In genomic region chr11:104337273-104337672, GRCh38 we compare ENCODE assay signal across 28 cellular contexts.
DNase-seq lines count a peak whose midpoint lies in the region; ATAC-seq and TF ChIP-seq lines count a peak whose summit lies in the region.
"Had no signal": no experiment of that assay in that cellular context is flagged by ENCODE, and none has a peak within 500 bp of the region (broad histone marks: within the 10 kb centered on the region; RNA-seq: fewer than 3 reads in every experiment).

No MANE protein-coding gene starts in this region.

- intact Hi-C loops in psoas muscle (cut with DNase I), result no loop called here

- no peak overlapping the region for H3K4me3 Mint-ChIP-seq in neural progenitor cell
- H3K4me3 Mint-ChIP-seq: activated CD4-positive, alpha-beta T cell treated with anti-CD3 and anti-CD28 coated beads for 36 hours; activated naive CD8-positive, alpha-beta T cell treated with anti-CD3 and anti-CD28 coated beads, Interleukin-2, amount 50 U/mL, for 24 hours; CD14-positive monocyte; mesothelial cell of epicardium; naive thymus-derived CD8-positive, alpha-beta T cell; T-helper 17 cell; type B pancreatic cell had no signal

- H3K36me3 ChIP-seq in psoas muscle (ENCODE audit: insufficient read depth in 1 of 2, low read depth in 1 of 2) (no peaks in the 10 kb centered on the region), neural progenitor cell (no peaks in the 10 kb centered on the region), mesendoderm (ENCODE audit: control insufficient read depth, insufficient read depth, low read length) (no peaks in the 10 kb centered on the region), MG63 (no peaks in the 10 kb centered on the region)

- no peaks in the 10 kb centered on the region for H4K20me1 ChIP-seq in neural progenitor cell (ENCODE audit: low read depth)

- H3K4me1 ChIP-seq in psoas muscle (no peaks in the 10 kb centered on the region), neural progenitor cell (no peaks in the 10 kb centered on the region), mesendoderm (ENCODE audit: control insufficient read depth, low read depth, low read length) (no peaks in the 10 kb centered on the region)
- H3K4me1 ChIP-seq: body of pancreas had no signal

- no peaks in the 10 kb centered on the region for H3F3A ChIP-seq in neural progenitor cell (ENCODE audit: low read depth)

- H3K18ac ChIP-seq in mesendoderm (ENCODE audit: low read length), result no peak overlapping the region

- TF ChIP-seq CTCF in psoas muscle (IDR thresholded peaks at IDR 0.05) (no peak), neural progenitor cell (IDR thresholded peaks at IDR 0.05) (no peak)

- no peak overlapping the region for H2BK15ac ChIP-seq in mesendoderm (replicated peaks; ENCODE audit: low read depth)

- H3K4ac ChIP-seq in mesendoderm (ENCODE audit: low read depth, low read length), result no peak overlapping the region

- H2AFZ ChIP-seq in neural progenitor cell (replicated peaks), result no peak overlapping the region
- H2AFZ ChIP-seq: hepatocyte had no signal

- H3K9me3 ChIP-seq in psoas muscle, result no peaks in the 10 kb centered on the region
- no peaks in the 10 kb centered on the region for H3K9me3 ChIP-seq in neural progenitor cell (ENCODE audit: low read depth)
- H3K9me3 ChIP-seq in MG63, result no peaks in the 10 kb centered on the region
- H3K9me3 ChIP-seq: body of pancreas had no signal

- H2AK5ac ChIP-seq in mesendoderm (ENCODE audit: low read length), result no peak overlapping the region

- no peak overlapping the region for H2BK5ac ChIP-seq in mesendoderm (ENCODE audit: low read length)

- no peak overlapping the region for H4K8ac ChIP-seq in mesendoderm (ENCODE audit: low read depth, low read length)

- no peak overlapping the region for H3K4me2 ChIP-seq in neural progenitor cell
- H3K4me2 ChIP-seq in mesendoderm (ENCODE audit: low read length), result no peak overlapping the region
- H3K4me2 ChIP-seq: hepatocyte had no signal

- no peaks in the 10 kb centered on the region for H3K36me3 Mint-ChIP-seq in neural progenitor cell
- H3K36me3 Mint-ChIP-seq: CD14-positive monocyte; mesothelial cell of epicardium; naive thymus-derived CD8-positive, alpha-beta T cell; type B pancreatic cell had no signal

- no peak overlapping the region for H3K4me3 ChIP-seq in psoas muscle
- no peak overlapping the region for H3K4me3 ChIP-seq in neural progenitor cell
- H3K4me3 ChIP-seq in mesendoderm (ENCODE audit: low read length), result no peak overlapping the region
- no peak overlapping the region for H3K4me3 ChIP-seq in MG63
- H3K4me3 ChIP-seq: body of pancreas, hepatocyte had no signal

- no peak overlapping the region for H2BK120ac ChIP-seq in mesendoderm (ENCODE audit: low read depth, low read length)

- H3K4me1 Mint-ChIP-seq in neural progenitor cell, result peaks cover 4% of the 10 kb centered on the region
- H3K4me1 Mint-ChIP-seq: activated CD4-positive, alpha-beta T cell treated with anti-CD3 and anti-CD28 coated beads for 36 hours; activated naive CD8-positive, alpha-beta T cell treated with anti-CD3 and anti-CD28 coated beads, Interleukin-2, amount 50 U/mL, for 24 hours; CD14-positive monocyte; T-helper 17 cell had no signal

- no peak overlapping the region for H3K27ac Mint-ChIP-seq in neural progenitor cell
- H3K27ac Mint-ChIP-seq: activated CD4-positive, alpha-beta T cell treated with anti-CD3 and anti-CD28 coated beads for 36 hours; activated naive CD8-positive, alpha-beta T cell treated with anti-CD3 and anti-CD28 coated beads, Interleukin-2, amount 50 U/mL, for 24 hours; CD14-positive monocyte; mesothelial cell of epicardium; naive thymus-derived CD8-positive, alpha-beta T cell; T-helper 17 cell; type B pancreatic cell had no signal

- H3K27ac ChIP-seq in psoas muscle (no peak overlapping the region), neural progenitor cell (no peak overlapping the region), mesendoderm (ENCODE audit: low read depth, low read length) (no peak overlapping the region)
- H3K27ac ChIP-seq: body of pancreas, hepatocyte had no signal

- no peak overlapping the region for H3K23ac ChIP-seq in mesendoderm (ENCODE audit: low read length)

- H3K9ac ChIP-seq in neural progenitor cell (no peak overlapping the region), mesendoderm (ENCODE audit: low read length) (no peak overlapping the region)

- no peaks in the 10 kb centered on the region for H3K79me2 ChIP-seq in neural progenitor cell (ENCODE audit: low read depth)
- H3K79me2 ChIP-seq in mesendoderm (ENCODE audit: control insufficient read depth, insufficient read depth, low read length), result no peaks in the 10 kb centered on the region
- H3K79me2 ChIP-seq: hepatocyte had no signal

- no peak overlapping the region for H3K56ac ChIP-seq in mesendoderm (ENCODE audit: low read length)

- peak in 3 of 4 donors; percentile 55 to 74 (median 58) for ATAC-seq in psoas muscle
- ATAC-seq: activated CD4-positive, alpha-beta T cell treated with anti-CD3 and anti-CD28 coated beads for 36 hours; activated naive CD8-positive, alpha-beta T cell treated with anti-CD3 and anti-CD28 coated beads, Interleukin-2, amount 50 U/mL, for 24 hours; body of pancreas; naive thymus-derived CD8-positive, alpha-beta T cell; T-helper 17 cell had no signal

- no peaks in the 10 kb centered on the region for H3K27me3 Mint-ChIP-seq in neural progenitor cell (ENCODE audit: insufficient read depth, low read depth)
- H3K27me3 Mint-ChIP-seq: activated naive CD8-positive, alpha-beta T cell treated with anti-CD3 and anti-CD28 coated beads, Interleukin-2, amount 50 U/mL, for 24 hours; type B pancreatic cell had no signal

- H3K79me1 ChIP-seq in mesendoderm (ENCODE audit: low read length), result no peaks in the 10 kb centered on the region

- no peak overlapping the region for H4K5ac ChIP-seq in mesendoderm (ENCODE audit: low read length)

- no peaks in the 10 kb centered on the region for H3K9me3 Mint-ChIP-seq in neural progenitor cell

- WGBS in psoas muscle, 3 donors, result 30 to 55% (median 38%) methylated on average over 3 of the region's 3 CpGs
- no CpG with 5 or more reads among the region's 3 CpGs for WGBS in mesendoderm (ENCODE audit: extremely low coverage, insufficient coverage, low lambda C conversion rate)

- H3K27me3 ChIP-seq in psoas muscle (ENCODE audit: insufficient read depth in 3 of 3, low read length in 2 of 3) (no peaks in the 10 kb centered on the region), neural progenitor cell (no peaks in the 10 kb centered on the region), mesendoderm (ENCODE audit: insufficient read depth, low read length, poor library complexity) (no peaks in the 10 kb centered on the region), MG63 (no peaks in the 10 kb centered on the region)
- H3K27me3 ChIP-seq: body of pancreas, hepatocyte had no signal

- peak; percentile 9 for DNase-seq in AG20443 (ENCODE audit: low spot score)
- DNase-seq in HT1080 (ENCODE audit: low read depth), result peak; percentile 32
- peak; percentile 27 for DNase-seq in cerebellar cortex (ENCODE audit: low spot score)
- DNase-seq in psoas muscle, result no peak
- DNase-seq in neural progenitor cell (ENCODE audit: low spot score), result no peak
- DNase-seq in mesendoderm, result no peak
- no peak for DNase-seq in MG63
- DNase-seq: activated CD4-positive, alpha-beta T cell treated with anti-CD3 and anti-CD28 coated beads for 36 hours; activated naive CD8-positive, alpha-beta T cell treated with anti-CD3 and anti-CD28 coated beads, Interleukin-2, amount 50 U/mL, for 24 hours; activated T-cell treated with anti-CD3 and anti-CD28 coated beads for 4 hours; body of pancreas; Calu3; DMS79 treated with DMSO at 0.1 percent for 48 hours; effector CD4-positive, alpha-beta T cell; erythroblast; foreskin melanocyte; HCEC 1CT; naive thymus-derived CD8-positive, alpha-beta T cell; NCI-H1436; NCI-H446 treated with DMSO at 0.1 percent for 48 hours; RPMI8226; small intestine; stimulated activated CD4-positive, alpha-beta T cell treated with anti-CD3 and anti-CD28 coated beads, Interleukin-1b, Interleukin-23, amount 100 ng/mL, for 48 hours; T-helper 17 cell had no signal

Comparison
In these comparisons a context has a peak if more than half of its experiments do, and no peak if none do; other contexts are left out.
1. DNase-seq: peak in AG20443 (single experiment), HT1080 (single experiment) and cerebellar cortex (single experiment); none in psoas muscle (0 of 2), neural progenitor cell (single experiment), mesendoderm (single experiment) and MG63 (single experiment).